Comparison of ENCODE assay signal across 1 cellular context in genomic region chr17:69503711-69504110, GRCh38.
TF ChIP-seq lines count a peak whose summit lies in the region.

No MANE protein-coding gene starts in this region.

TF ChIP-seq in GM12878, 131 proteins besides CTCF, POLR2A, EP300 and RAD21 (continued from another document):
- TF ChIP-seq MEF2A (IDR thresholded peaks at IDR 0.05; ENCODE audit: insufficient read depth, low read depth, low read length) (peak; percentile 69), GATAD2B (conservative IDR thresholded peaks at IDR 0.05; ENCODE audit: low read depth) (0 out of 2 replicates have a peak, but pooled peaks have one; percentile 23), ATF7 (IDR thresholded peaks at IDR 0.05; ENCODE audit: low read depth) (peak; percentile 58), HCFC1 (IDR thresholded peaks at IDR 0.05; ENCODE audit: low read length) (no peak), TCF3 (IDR thresholded peaks at IDR 0.05; ENCODE audit: borderline replicate concordance, insufficient read depth, low read depth, low read length) (peak; percentile 95), TCF7 (IDR thresholded peaks at IDR 0.05; ENCODE audit: borderline replicate concordance) (peak; percentile 63; the same call in 1 of the 2 replicates), CHD2 (IDR thresholded peaks at IDR 0.05; ENCODE audit: borderline replicate concordance, low read depth, low read length) (peak; percentile 41; the same call in 1 of the 2 replicates), ZNF24 (IDR thresholded peaks at IDR 0.05) (peak; percentile 89; the same call in 1 of the 2 replicates), MEF2B (IDR thresholded peaks at IDR 0.05; ENCODE audit: partially characterized antibody, poor library complexity, severe bottlenecking) (peak; percentile 54), YY1 (IDR thresholded peaks at IDR 0.05; ENCODE audit: low read depth, low read length) (0 out of 2 replicates have a peak, but pooled peaks have one; percentile 6), RAD51 (IDR thresholded peaks at IDR 0.05) (no peak), CREB1 (IDR thresholded peaks at IDR 0.05; ENCODE audit: low read depth) (no peak), CHD1 (IDR thresholded peaks at IDR 0.05; ENCODE audit: low read depth, low read length) (no peak), BACH1 (IDR thresholded peaks at IDR 0.05; ENCODE audit: borderline replicate concordance) (0 out of 2 replicates have a peak, but pooled peaks have one; percentile 59), ETV6 (conservative IDR thresholded peaks at IDR 0.05 in 1 of 2, IDR thresholded peaks at IDR 0.05 in 1 of 2; ENCODE audit: borderline replicate concordance in 1 of 2, low read depth in 1 of 2) (peak in 1 of 2 experiments; percentile 63; a peak in 1 of 4 replicates), ELK1 (IDR thresholded peaks at IDR 0.05; ENCODE audit: low read depth, low read length) (no peak), MTA3 (IDR thresholded peaks at IDR 0.05; ENCODE audit: borderline replicate concordance, low read length) (peak; percentile 78; the same call in 1 of the 2 replicates), ATF2 (IDR thresholded peaks at IDR 0.05; ENCODE audit: low read length) (peak; percentile 93), BMI1 (IDR thresholded peaks at IDR 0.05; ENCODE audit: borderline replicate concordance) (peak; percentile 54; the same call in 1 of the 2 replicates), TAF1 (IDR thresholded peaks at IDR 0.05; ENCODE audit: borderline replicate concordance, low read depth, low read length) (no peak), IRF4 (IDR thresholded peaks at IDR 0.05; ENCODE audit: low read depth, low read length) (0 out of 2 replicates have a peak, but pooled peaks have one; percentile 64), RUNX3 (IDR thresholded peaks at IDR 0.05; ENCODE audit: low read length) (peak; percentile 69), CBX5 (IDR thresholded peaks at IDR 0.05; ENCODE audit: low read depth) (no peak), PAX5 (IDR thresholded peaks at IDR 0.05; ENCODE audit: borderline replicate concordance, low read depth, low read length) (peak; percentile 61; the same call in 1 of the 2 replicates), HDAC2 (IDR thresholded peaks at IDR 0.05) (no peak), NFIC (IDR thresholded peaks at IDR 0.05; ENCODE audit: low read depth, low read length) (peak; percentile 95), BCL11A (IDR thresholded peaks at IDR 0.05; ENCODE audit: low read depth, low read length) (peak; percentile 80), HDAC6 (IDR thresholded peaks at IDR 0.05; ENCODE audit: unreplicated experiment) (no peak), CREM (IDR thresholded peaks at IDR 0.05; ENCODE audit: low read depth) (peak; percentile 73), JUNB (IDR thresholded peaks at IDR 0.05) (peak; percentile 88), CBX3 (IDR thresholded peaks at IDR 0.05; ENCODE audit: borderline replicate concordance, low read depth) (no peak), ZNF217 (IDR thresholded peaks at IDR 0.05) (peak; percentile 64; the same call in 1 of the 2 replicates), PBX3 (IDR thresholded peaks at IDR 0.05; ENCODE audit: insufficient replicate concordance, low read depth, low read length) (no peak), USF1 (IDR thresholded peaks at IDR 0.05; ENCODE audit: borderline replicate concordance, extremely low read length, insufficient read depth, low read depth, low read length) (no peak), TCF12 (IDR thresholded peaks at IDR 0.05; ENCODE audit: low read depth, low read length) (peak; percentile 92), EED (IDR thresholded peaks at IDR 0.05; ENCODE audit: low read depth) (peak; percentile 93), SIN3A (IDR thresholded peaks at IDR 0.05; ENCODE audit: low read depth, low read length) (no peak), NBN (IDR thresholded peaks at IDR 0.05) (no peak), SKIL (IDR thresholded peaks at IDR 0.05; ENCODE audit: low read depth, poor library complexity, severe bottlenecking) (no peak), RFX5 (IDR thresholded peaks at IDR 0.05; ENCODE audit: low read depth, low read length) (no peak), GABPA (IDR thresholded peaks at IDR 0.05; ENCODE audit: low read depth) (0 out of 2 replicates have a peak, but pooled peaks have one; percentile 32), FOXM1 (IDR thresholded peaks at IDR 0.05; ENCODE audit: low read depth, low read length) (peak; percentile 88), DPF2 (IDR thresholded peaks at IDR 0.05) (peak; percentile 85)
- TF ChIP-seq, protein P1, sequence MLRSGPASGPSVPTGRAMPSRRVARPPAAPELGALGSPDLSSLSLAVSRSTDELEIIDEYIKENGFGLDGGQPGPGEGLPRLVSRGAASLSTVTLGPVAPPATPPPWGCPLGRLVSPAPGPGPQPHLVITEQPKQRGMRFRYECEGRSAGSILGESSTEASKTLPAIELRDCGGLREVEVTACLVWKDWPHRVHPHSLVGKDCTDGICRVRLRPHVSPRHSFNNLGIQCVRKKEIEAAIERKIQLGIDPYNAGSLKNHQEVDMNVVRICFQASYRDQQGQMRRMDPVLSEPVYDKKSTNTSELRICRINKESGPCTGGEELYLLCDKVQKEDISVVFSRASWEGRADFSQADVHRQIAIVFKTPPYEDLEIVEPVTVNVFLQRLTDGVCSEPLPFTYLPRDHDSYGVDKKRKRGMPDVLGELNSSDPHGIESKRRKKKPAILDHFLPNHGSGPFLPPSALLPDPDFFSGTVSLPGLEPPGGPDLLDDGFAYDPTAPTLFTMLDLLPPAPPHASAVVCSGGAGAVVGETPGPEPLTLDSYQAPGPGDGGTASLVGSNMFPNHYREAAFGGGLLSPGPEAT (IDR thresholded peaks at IDR 0.05; ENCODE audit: low read depth), result peak; percentile 61; the same call in 1 of the 2 replicates
- TF ChIP-seq, protein P2, sequence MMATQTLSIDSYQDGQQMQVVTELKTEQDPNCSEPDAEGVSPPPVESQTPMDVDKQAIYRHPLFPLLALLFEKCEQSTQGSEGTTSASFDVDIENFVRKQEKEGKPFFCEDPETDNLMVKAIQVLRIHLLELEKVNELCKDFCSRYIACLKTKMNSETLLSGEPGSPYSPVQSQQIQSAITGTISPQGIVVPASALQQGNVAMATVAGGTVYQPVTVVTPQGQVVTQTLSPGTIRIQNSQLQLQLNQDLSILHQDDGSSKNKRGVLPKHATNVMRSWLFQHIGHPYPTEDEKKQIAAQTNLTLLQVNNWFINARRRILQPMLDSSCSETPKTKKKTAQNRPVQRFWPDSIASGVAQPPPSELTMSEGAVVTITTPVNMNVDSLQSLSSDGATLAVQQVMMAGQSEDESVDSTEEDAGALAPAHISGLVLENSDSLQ (IDR thresholded peaks at IDR 0.05), result peak; percentile 33; the same call in 1 of the 2 replicates
